In the genomic region with DNA sequence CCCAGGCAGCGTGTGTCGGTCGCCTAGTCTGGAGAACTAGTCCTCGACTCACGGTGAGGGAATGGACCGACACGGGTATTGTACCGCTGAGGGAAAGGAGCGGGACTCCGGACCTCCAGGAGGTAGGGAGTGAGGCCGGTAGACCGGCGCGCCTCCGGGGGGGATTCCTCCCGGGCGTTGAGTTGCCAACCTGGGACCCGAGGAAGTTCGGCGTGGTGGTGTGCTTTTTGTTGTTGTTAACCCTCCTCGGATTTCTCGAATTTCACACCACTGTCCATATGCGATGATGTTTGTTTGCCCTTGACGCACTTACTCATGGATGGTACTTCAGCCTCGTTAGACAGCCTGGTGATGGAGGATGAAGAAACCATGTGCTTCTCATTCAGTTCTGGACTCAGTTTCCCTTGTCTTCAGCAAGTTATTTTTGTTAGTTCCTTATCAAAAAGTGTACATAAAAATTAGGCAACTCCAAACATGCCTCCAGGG, we compare ENCODE assay signal across 8 cellular contexts. TPM values are rescaled to one million over a fixed set of nuclear protein-coding genes. Genes with fewer than 3 reads are reported as not detected.
A peak's percentile ranks its signal among the peaks of the same experiment; 100 is the strongest.
DNase-seq lines count a peak whose midpoint lies in the region; ATAC-seq, FAIRE-seq and TF ChIP-seq lines count a peak whose summit lies in the region.
"Not testable (repeated sequence)": the region's sequence is repeated elsewhere in the genome, so short reads cannot be mapped to it uniquely, and the experiment has no call there.

No MANE protein-coding gene starts in this region.

- under 1% methylated on average over 25 of the region's 25 CpGs for WGBS in A549 (ENCODE audit: missing lambda C conversion rate)
- WGBS in mammary epithelial cell (ENCODE audit: low coverage, missing lambda C conversion rate) = 7% methylated on average over 2 of the region's 25 CpGs
- WGBS in mesendoderm (ENCODE audit: extremely low coverage, insufficient coverage, low lambda C conversion rate) = no CpG with 5 or more reads among the region's 25 CpGs

- POLR2A ChIA-PET in A549 (lab: Yijun Ruan, JAX) = not testable (repeated sequence)

- H3K79me1 ChIP-seq in mesendoderm (ENCODE audit: low read length) = not testable (repeated sequence)

- H3K79me2 ChIP-seq in mammary epithelial cell (ENCODE audit: insufficient read depth, low read length) (peaks cover 92% of the 10 kb centered on the region), mesendoderm (ENCODE audit: control insufficient read depth, insufficient read depth, low read length) (peaks cover 53% of the 10 kb centered on the region)

- not testable (repeated sequence) for TF ChIP-seq EP300 in A549 (IDR thresholded peaks at IDR 0.05)

- TSS peak; percentile 54 for BruUV-seq in mammary epithelial cell (replicated peaks; lab: Mats Ljungman, UMichigan)

- not testable (repeated sequence) for DNase-seq in A549 (ENCODE audit: low read depth in 1 of 2, low spot score in 1 of 2); activated CD4-positive, alpha-beta T cell treated with anti-CD3 and anti-CD28 coated beads, Interleukin-2, amount 10 ng/mL, durations not matched to agents 24 days and 14 days; mammary epithelial cell; foreskin fibroblast; mesendoderm; gastrocnemius medialis
- peak; percentile 24 for DNase-seq in NCI-H1092 treated with DMSO at 0.1 percent for 48 hours (lab: John Stamatoyannopoulos, UW)

- not testable (repeated sequence) for FAIRE-seq in A549 (lab: Jason Lieb, UNC)

- H3K9ac ChIP-seq in mammary epithelial cell (ENCODE audit: insufficient read depth, low read length) = peak overlapping the region; percentile 82
- peak overlapping the region; percentile 99 for H3K9ac ChIP-seq in mesendoderm (ENCODE audit: low read length)

- H3K36me3 ChIP-seq in mammary epithelial cell (ENCODE audit: insufficient read depth, low read length); mesendoderm (ENCODE audit: control insufficient read depth, insufficient read depth, low read length): not testable (repeated sequence)
- H3K36me3 ChIP-seq in gastrocnemius medialis = peaks cover 0 to 18% of the 10 kb centered on the region in 2 donors

- H3K23ac ChIP-seq in mesendoderm (ENCODE audit: low read length) = not testable (repeated sequence)

- H3K27ac Mint-ChIP-seq in activated CD4-positive, alpha-beta T cell treated with anti-CD3 and anti-CD28 coated beads, Interleukin-2, amount 10 ng/mL, durations not matched to agents 24 days and 14 days = peak overlapping the region; percentile 98

- H3K4me2 ChIP-seq in A549 (peak overlapping the region; percentile 82), mammary epithelial cell (ENCODE audit: insufficient read depth, low read depth, low read length) (peak overlapping the region; percentile 78)
- H3K4me2 ChIP-seq in mesendoderm (ENCODE audit: low read length) = not testable (repeated sequence)

- dilution Hi-C loops in mammary epithelial cell (cut with HindIII; ENCODE audit: low sequenced_read_pairs) = not testable (repeated sequence)

- TF ChIP-seq CTCF in A549 (IDR thresholded peaks at IDR 0.05); mammary epithelial cell (conservative IDR thresholded peaks at IDR 0.05 in 1 of 2, IDR thresholded peaks at IDR 0.05 in 1 of 2; ENCODE audit: extremely low read depth in 1 of 2, insufficient read depth in 1 of 2, low read depth in 1 of 2, low read length in 2 of 2); foreskin fibroblast (IDR thresholded peaks at IDR 0.05; ENCODE audit: low read depth, low read length); gastrocnemius medialis (IDR thresholded peaks at IDR 0.05 in 4 of 5, conservative IDR thresholded peaks at IDR 0.05 in 1 of 5): not testable (repeated sequence)

- H3K56ac ChIP-seq in mesendoderm (ENCODE audit: low read length) = peak overlapping the region; percentile 100

- not testable (repeated sequence) for H4K8ac ChIP-seq in mesendoderm (ENCODE audit: low read depth, low read length)

- H3K27me3 Mint-ChIP-seq in activated CD4-positive, alpha-beta T cell treated with anti-CD3 and anti-CD28 coated beads, Interleukin-2, amount 10 ng/mL, durations not matched to agents 24 days and 14 days = not testable (repeated sequence)

- H4K5ac ChIP-seq in mesendoderm (ENCODE audit: low read length) = not testable (repeated sequence)

- not testable (repeated sequence) for TF ChIP-seq POLR2A in A549 (IDR thresholded peaks at IDR 0.05; ENCODE audit: low read length)
- TF ChIP-seq POLR2A in gastrocnemius medialis (IDR thresholded peaks at IDR 0.05) = peak in 1 of 2 donors; percentile 55

- H3K36me3 Mint-ChIP-seq in activated CD4-positive, alpha-beta T cell treated with anti-CD3 and anti-CD28 coated beads, Interleukin-2, amount 10 ng/mL, durations not matched to agents 24 days and 14 days (ENCODE audit: low read depth) = peaks cover 61% of the 10 kb centered on the region

- not testable (repeated sequence) for H2BK120ac ChIP-seq in mesendoderm (ENCODE audit: low read depth, low read length)

- intact Hi-C loops in activated CD4-positive, alpha-beta T cell treated with anti-CD3 and anti-CD28 coated beads, Interleukin-2, amount 10 ng/mL, durations not matched to agents 24 days and 14 days (cut with micrococcal nuclease) = loop anchor here (5.0 kb wide), 1 partner anchor 168 kb away; the partner anchor contains the start of genes GON4L and SYT11
- intact Hi-C loops in mammary epithelial cell (cut with micrococcal nuclease) = loop anchor here (2.0 to 5.0 kb wide), 2 partner anchors 38 kb away; no protein-coding TSS in a partner anchor
- intact Hi-C loops in gastrocnemius medialis (cut with DNase I; ENCODE audit: low total_unique reads) = loop anchor here (2.0 to 10.0 kb wide), 2 partner anchors 126 to 246 kb away; partner anchors contain the start of genes ASH1L and KHDC4

- not testable (repeated sequence) for H4K20me1 ChIP-seq in mammary epithelial cell (ENCODE audit: insufficient read depth, low read length)

- not testable (repeated sequence) for H2BK15ac ChIP-seq in mesendoderm (replicated peaks; ENCODE audit: low read depth)

- CTCF ChIA-PET in A549 (lab: Yijun Ruan, JAX); mammary epithelial cell (lab: Charles Lee; ENCODE audit: low non-redundant PET): not testable (repeated sequence)

- not testable (repeated sequence) for H3K9me3 ChIP-seq in A549; mammary epithelial cell (replicated peaks; ENCODE audit: insufficient read depth, low read length); gastrocnemius medialis

- in situ Hi-C loops in mammary epithelial cell (cut with MboI; ENCODE audit: low sequenced_read_pairs in 2 of 2); gastrocnemius medialis (cut with MboI; ENCODE audit: low sequenced_read_pairs in 4 of 4): not testable (repeated sequence)

- peak overlapping the region; percentile 97 for H3K4me3 Mint-ChIP-seq in activated CD4-positive, alpha-beta T cell treated with anti-CD3 and anti-CD28 coated beads, Interleukin-2, amount 10 ng/mL, durations not matched to agents 24 days and 14 days

- not testable (repeated sequence) for H3K4ac ChIP-seq in mesendoderm (ENCODE audit: low read depth, low read length)

- H3K4me1 ChIP-seq in A549 (peaks cover 20% of the 10 kb centered on the region; the same call in 2 of the 3 replicates), gastrocnemius medialis (peaks cover 40 to 44% of the 10 kb centered on the region in 2 donors)
- not testable (repeated sequence) for H3K4me1 ChIP-seq in mammary epithelial cell (ENCODE audit: insufficient read depth, low read length); mesendoderm (ENCODE audit: control insufficient read depth, low read depth, low read length)

- H2AK5ac ChIP-seq in mesendoderm (ENCODE audit: low read length) = not testable (repeated sequence)

- peak overlapping the region; percentile 92 for H2AFZ ChIP-seq in mammary epithelial cell (ENCODE audit: low read depth, low read length)

- not testable (repeated sequence) for H3K9me3 Mint-ChIP-seq in activated CD4-positive, alpha-beta T cell treated with anti-CD3 and anti-CD28 coated beads, Interleukin-2, amount 10 ng/mL, durations not matched to agents 24 days and 14 days

- not testable (repeated sequence) for H3K18ac ChIP-seq in mesendoderm (ENCODE audit: low read length)

- H2BK5ac ChIP-seq in mesendoderm (ENCODE audit: low read length) = not testable (repeated sequence)

- H3K27me3 ChIP-seq in mammary epithelial cell (ENCODE audit: insufficient read depth, low read length); mesendoderm (ENCODE audit: insufficient read depth, low read length, poor library complexity); gastrocnemius medialis: not testable (repeated sequence)

- H3K27ac ChIP-seq in A549 = peak overlapping the region; percentile 93 to 100
- peak overlapping the region; percentile 83 for H3K27ac ChIP-seq in mammary epithelial cell (ENCODE audit: insufficient read depth, low read depth, low read length)
- peak overlapping the region; percentile 94 for H3K27ac ChIP-seq in mesendoderm (ENCODE audit: low read depth, low read length)
- peak overlapping the region; percentile 94 to 99 (median 96) for H3K27ac ChIP-seq in gastrocnemius medialis

- peaks cover 53% of the 10 kb centered on the region for H3K4me1 Mint-ChIP-seq in activated CD4-positive, alpha-beta T cell treated with anti-CD3 and anti-CD28 coated beads, Interleukin-2, amount 10 ng/mL, durations not matched to agents 24 days and 14 days

- not testable (repeated sequence) for TF ChIP-seq RAD21 in A549 (conservative IDR thresholded peaks at IDR 0.05 in 1 of 2, IDR thresholded peaks at IDR 0.05 in 1 of 2)

- peak overlapping the region; percentile 74 for H3K4me3 ChIP-seq in A549
- peak overlapping the region; percentile 56 to 100 (median 87) for H3K4me3 ChIP-seq in mammary epithelial cell (replicated peaks in 1 of 3; ENCODE audit: insufficient read depth in 1 of 3, low read depth in 2 of 3, low read length in 3 of 3)
- H3K4me3 ChIP-seq in foreskin fibroblast (ENCODE audit: low read depth in 1 of 2, low read length in 2 of 2) = peak overlapping the region; percentile 92 to 95
- H3K4me3 ChIP-seq in mesendoderm (ENCODE audit: low read length) = peak overlapping the region; percentile 96
- peak overlapping the region; percentile 78 to 99 (median 96) for H3K4me3 ChIP-seq in gastrocnemius medialis

- peak in 1 of 2 experiments; percentile 16; a peak in 2 of 6 replicates for ATAC-seq in A549
- peak; percentile 20 for ATAC-seq in GM19043 (IDR thresholded peaks at IDR 0.05; ENCODE audit: low read depth, unreplicated experiment)
- ATAC-seq in gastrocnemius medialis = peak; percentile 11 to 14

RNA-seq across cellular contexts. Expression of gene DAP3, which starts 0.3 kb away (rescaled TPM):
- polyA plus RNA-seq in A549 (2011; rRNA removed) (171 and 182 TPM in 2 replicates), A549 (2017; fragmentation: RNase III; extraction: RNeasy Plus Mini Kit Qiagen cat#74134 plus additional on column Dnase treatment) (94.8 to 102 TPM (median 96.3 TPM) in 3 replicates), mammary epithelial cell (129 TPM)
- 106 and 114 TPM in 2 replicates for polyA plus RNA-seq in A549 (2012; cell fraction: cytosol; rRNA removed)
- polyA plus RNA-seq in A549 (2012; cell fraction: nucleus; rRNA removed) = 107 and 111 TPM in 2 replicates
- polyA minus RNA-seq in A549 (2011; rRNA and poly(A)+ RNA removed) = 143 and 168 TPM in 2 replicates
- 193 and 201 TPM in 2 replicates for total RNA-seq in activated CD4-positive, alpha-beta T cell treated with anti-CD3 and anti-CD28 coated beads, Interleukin-2, amount 10 ng/mL, durations not matched to agents 24 days and 14 days
- total RNA-seq in mammary epithelial cell (100 to 1,000 TPM in 1 of 2 donors, 10 to 100 TPM in 1; 93.9 to 132 TPM), gastrocnemius medialis (100 to 1,000 TPM; 158 to 204 (median 186) TPM)
- polyA minus RNA-seq in mammary epithelial cell = 63.7 TPM
- polyA plus RNA-seq in mesendoderm (2013, experiment 1 of 2) = 107 TPM
- 109 TPM for polyA plus RNA-seq in mesendoderm (2013, experiment 2 of 2)

RNA-seq across cellular contexts. Expression of gene YY1AP1, which starts 0.6 kb away (rescaled TPM):
- polyA plus RNA-seq in A549 (2011; rRNA removed) (83.5 and 91.5 TPM in 2 replicates), A549 (2017; fragmentation: RNase III; extraction: RNeasy Plus Mini Kit Qiagen cat#74134 plus additional on column Dnase treatment) (33.5 to 34.2 TPM (median 33.8 TPM) in 3 replicates), mammary epithelial cell (61.3 TPM)
- polyA plus RNA-seq in A549 (2012; cell fraction: cytosol; rRNA removed) = 35.8 and 41.6 TPM in 2 replicates
- 42.9 and 56.6 TPM in 2 replicates for polyA plus RNA-seq in A549 (2012; cell fraction: nucleus; rRNA removed)
- 49.1 and 54.4 TPM in 2 replicates for polyA minus RNA-seq in A549 (2011; rRNA and poly(A)+ RNA removed)
- 64.3 and 65.1 TPM in 2 replicates for total RNA-seq in activated CD4-positive, alpha-beta T cell treated with anti-CD3 and anti-CD28 coated beads, Interleukin-2, amount 10 ng/mL, durations not matched to agents 24 days and 14 days
- total RNA-seq in mammary epithelial cell (10 to 100 TPM; 40.2 to 46.8 TPM), gastrocnemius medialis (100 to 1,000 TPM in 2 of 4 donors, 10 to 100 TPM in 2; 81.6 to 162 (median 120) TPM)
- 65.2 TPM for polyA minus RNA-seq in mammary epithelial cell
- polyA plus RNA-seq in mesendoderm (2013, experiment 1 of 2) = 43.1 TPM
- polyA plus RNA-seq in mesendoderm (2013, experiment 2 of 2) = 42.0 TPM
